In the genomic region with DNA sequence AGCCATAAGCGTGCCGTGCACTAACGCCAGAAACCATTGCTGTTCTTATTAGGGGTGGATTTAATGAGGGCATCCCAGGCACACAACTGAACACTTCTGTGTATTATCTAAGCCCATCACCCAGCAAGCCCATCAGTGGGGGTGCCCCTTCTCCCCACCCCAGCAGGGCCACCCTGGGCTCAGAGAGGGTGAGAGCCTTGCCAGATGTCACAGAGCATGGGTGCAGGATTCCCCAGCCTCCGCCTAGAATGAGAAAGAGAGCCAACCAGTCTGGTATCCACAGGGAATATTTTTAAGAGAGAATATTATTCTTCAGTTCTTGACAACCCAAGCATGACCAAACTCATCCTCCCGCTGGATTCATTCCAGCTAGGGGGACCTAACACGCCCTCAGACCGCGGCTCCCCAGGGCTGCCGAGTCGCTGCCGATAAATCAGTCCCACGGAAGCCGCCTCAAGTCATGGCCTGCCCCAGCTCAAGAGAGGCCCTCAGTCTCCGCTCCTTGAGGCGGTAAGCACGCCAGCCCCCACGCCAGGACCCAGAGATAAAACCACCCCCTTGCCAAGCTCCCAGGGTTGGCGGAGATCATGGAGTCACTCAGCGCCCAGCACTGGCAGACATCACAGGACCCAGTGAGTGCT, we compare ENCODE assay signal across 15 cellular contexts. TPM values are rescaled to one million over a fixed set of nuclear protein-coding genes. Genes with fewer than 3 reads are reported as not detected.
DNase-seq lines count a peak whose midpoint lies in the region; ATAC-seq and TF ChIP-seq lines count a peak whose summit lies in the region.
"Had no signal": no experiment of that assay in that cellular context is flagged by ENCODE, and none has a peak within 500 bp of the region (broad histone marks: within the 10 kb centered on the region; RNA-seq: fewer than 3 reads in every experiment).

No MANE protein-coding gene starts in this region.

- no peak overlapping the region for H3K18ac ChIP-seq in mesenchymal stem cell (ENCODE audit: low read depth in 1 of 2, low read length in 2 of 2)

- dilution Hi-C loops in mammary epithelial cell (cut with HindIII; ENCODE audit: low sequenced_read_pairs), result no loop called here

- no peak overlapping the region for H3K4ac ChIP-seq in mesenchymal stem cell (ENCODE audit: low read depth in 1 of 2, low read length in 2 of 2)

- peaks cover 48% of the 10 kb centered on the region for H3K79me1 ChIP-seq in mesenchymal stem cell (replicated peaks; ENCODE audit: low read length, poor library complexity, severe bottlenecking)

- no peak overlapping the region for H2BK15ac ChIP-seq in mesenchymal stem cell (ENCODE audit: low read depth, poor library complexity, severe bottlenecking)

- no peak overlapping the region for H3K14ac ChIP-seq in mesenchymal stem cell (ENCODE audit: low read length in 2 of 2)

- H2BK120ac ChIP-seq in mesenchymal stem cell (ENCODE audit: low read depth, low read length), result no peak overlapping the region

- H3K4me2 ChIP-seq in mammary epithelial cell (ENCODE audit: insufficient read depth, low read depth, low read length) (peak overlapping the region; percentile 71), mesenchymal stem cell (ENCODE audit: low read length, poor library complexity, severe bottlenecking) (peak overlapping the region; percentile 29)

- ATAC-seq in GM18517 (IDR thresholded peaks at IDR 0.05; ENCODE audit: unreplicated experiment), result no peak
- no peak for ATAC-seq in HG03439 (IDR thresholded peaks at IDR 0.05; ENCODE audit: unreplicated experiment)
- ATAC-seq: activated T-cell treated with anti-CD3 and anti-CD28 coated beads, Interleukin-2, amount 50 U/mL, for 4 hours; left lung had no signal

- no peaks in the 10 kb centered on the region for H3K9me3 ChIP-seq in mammary epithelial cell (replicated peaks; ENCODE audit: insufficient read depth, low read length)
- H3K9me3 ChIP-seq in mesenchymal stem cell (ENCODE audit: control insufficient read depth, low read length), result no peaks in the 10 kb centered on the region
- H3K9me3 ChIP-seq: left lung, pancreas, thyroid gland had no signal

- H4K20me1 ChIP-seq in mammary epithelial cell (ENCODE audit: insufficient read depth, low read length), result no peaks in the 10 kb centered on the region

- TF ChIP-seq CTCF in AG10803 (conservative IDR thresholded peaks at IDR 0.05; ENCODE audit: low read length) (no peak), mammary epithelial cell (conservative IDR thresholded peaks at IDR 0.05 in 1 of 2, IDR thresholded peaks at IDR 0.05 in 1 of 2; ENCODE audit: extremely low read depth in 1 of 2, insufficient read depth in 1 of 2, low read depth in 1 of 2, low read length in 2 of 2) (no peak)

- WGBS in mammary epithelial cell (ENCODE audit: low coverage, missing lambda C conversion rate), result 5% methylated on average over 15 of the region's 19 CpGs
- 95% methylated on average over 18 of the region's 19 CpGs for WGBS in mesenchymal stem cell

- no peak overlapping the region for H2AK5ac ChIP-seq in mesenchymal stem cell (ENCODE audit: low read length, severe bottlenecking)

- BruUV-seq in mammary epithelial cell (replicated peaks; lab: Mats Ljungman, UMichigan), result no TSS peak

- intact Hi-C loops in mammary epithelial cell (cut with micrococcal nuclease), result loop anchor here (5.0 kb wide), 1 partner anchor 48 kb away; the partner anchor contains the start of gene MN1

- no peak overlapping the region for H4K91ac ChIP-seq in mesenchymal stem cell (ENCODE audit: low read length)

- H4K8ac ChIP-seq in mesenchymal stem cell (ENCODE audit: low read length), result no peak overlapping the region

- CTCF ChIA-PET in mammary epithelial cell (lab: Charles Lee; ENCODE audit: low non-redundant PET), result no interaction called here

- H3K4me1 ChIP-seq in mammary epithelial cell (ENCODE audit: insufficient read depth, low read length) (peaks cover 55% of the 10 kb centered on the region), mesenchymal stem cell (ENCODE audit: control insufficient read depth, insufficient read depth, low read depth, low read length) (peaks cover 53% of the 10 kb centered on the region)
- H3K4me1 ChIP-seq: pancreas had no signal

- H3K9ac ChIP-seq in mammary epithelial cell (ENCODE audit: insufficient read depth, low read length) (peak overlapping the region; percentile 34), mesenchymal stem cell (ENCODE audit: low read length) (peak overlapping the region; percentile 4)

- no peaks in the 10 kb centered on the region for H3K79me2 ChIP-seq in mammary epithelial cell (ENCODE audit: insufficient read depth, low read length)

- peak; percentile 45 for DNase-seq in AG10803 (ENCODE audit: low read depth)
- peak; percentile 68 for DNase-seq in NCI-H1105 (lab: John Stamatoyannopoulos, UW)
- DNase-seq in mammary epithelial cell, result peak; percentile 92
- DNase-seq in mesenchymal stem cell, result no peak
- no peak for DNase-seq in hippocampal formation (lab: John Stamatoyannopoulos, UW)
- DNase-seq in amygdala (lab: John Stamatoyannopoulos, UW), result no peak
- DNase-seq: activated T-cell treated with anti-CD3 and anti-CD28 coated beads, Interleukin-2, amount 50 U/mL, for 4 hours; AML-193; NCI-H1930; pancreas; thyroid gland had no signal

- no peak overlapping the region for H2BK5ac ChIP-seq in mesenchymal stem cell (ENCODE audit: low read depth, low read length, poor library complexity, severe bottlenecking)

- no peak overlapping the region for H2BK12ac ChIP-seq in mesenchymal stem cell (ENCODE audit: low read length in 2 of 2)

- H3K27ac ChIP-seq in mammary epithelial cell (ENCODE audit: insufficient read depth, low read depth, low read length), result peak overlapping the region; percentile 50
- H3K27ac ChIP-seq in mesenchymal stem cell (ENCODE audit: low read length, poor library complexity, severe bottlenecking), result peak overlapping the region; percentile 13
- H3K27ac ChIP-seq: left lung, pancreas, thyroid gland, VCaP had no signal

- H3K23ac ChIP-seq in mesenchymal stem cell (ENCODE audit: low read length in 2 of 2), result no peak overlapping the region

- H3K4me3 ChIP-seq in AG10803 (ENCODE audit: low read length) (no peak overlapping the region), mammary epithelial cell (replicated peaks in 1 of 3; ENCODE audit: insufficient read depth in 1 of 3, low read depth in 2 of 3, low read length in 3 of 3) (no peak overlapping the region), mesenchymal stem cell (ENCODE audit: insufficient read depth in 1 of 2, low read depth in 1 of 2, low read length in 2 of 2) (no peak overlapping the region)
- H3K4me3 ChIP-seq: left lung, pancreas, thyroid gland had no signal

- H2AFZ ChIP-seq in mammary epithelial cell (ENCODE audit: low read depth, low read length), result peak overlapping the region; percentile 70
- H2AFZ ChIP-seq in mesenchymal stem cell (ENCODE audit: low read depth, low read length), result no peak overlapping the region

- H3K36me3 ChIP-seq in mammary epithelial cell (ENCODE audit: insufficient read depth, low read length), result no peaks in the 10 kb centered on the region
- peaks cover 0 to 58% of the 10 kb centered on the region in 2 experiments for H3K36me3 ChIP-seq in mesenchymal stem cell (ENCODE audit: control insufficient read depth in 1 of 2, insufficient read depth in 2 of 2, low read depth in 1 of 2, low read length in 2 of 2)
- H3K36me3 ChIP-seq: left lung, pancreas, thyroid gland had no signal

- no peaks in the 10 kb centered on the region for H3K27me3 ChIP-seq in mammary epithelial cell (ENCODE audit: insufficient read depth, low read length)
- no peaks in the 10 kb centered on the region for H3K27me3 ChIP-seq in mesenchymal stem cell (ENCODE audit: control insufficient read depth in 1 of 2, insufficient read depth in 1 of 2, low read length in 2 of 2)
- H3K27me3 ChIP-seq: pancreas, thyroid gland had no signal

- in situ Hi-C loops in mammary epithelial cell (cut with MboI; ENCODE audit: low sequenced_read_pairs in 2 of 2), result no loop called here

RNA-seq across cellular contexts. Expression of gene MN1, which starts 47.2 kb away (rescaled TPM):
- 10 to 100 TPM in 1 of 2 donors, 1 to 10 TPM in 1; 1.5 to 14.0 TPM for total RNA-seq in mammary epithelial cell
- polyA plus RNA-seq in mammary epithelial cell, result 7.2 TPM
- polyA minus RNA-seq in mammary epithelial cell, result 5.8 TPM
- polyA plus RNA-seq in mesenchymal stem cell (2013, experiment 1 of 2), result 8.0 TPM
- polyA plus RNA-seq in mesenchymal stem cell (2013, experiment 2 of 2), result 6.6 TPM

Comparison
In these comparisons a context has a peak if more than half of its experiments do, and no peak if none do; other contexts are left out.
1. DNase-seq: peak in AG10803 (single experiment), NCI-H1105 (single experiment) and mammary epithelial cell (single experiment); none in mesenchymal stem cell (single experiment), hippocampal formation (0 of 2) and amygdala (0 of 56).